In genomic region chr9:113221800-113222481, GRCh38 we compare ENCODE assay signal across 8 cellular contexts. TPM values are rescaled to one million over a fixed set of nuclear protein-coding genes. Genes with fewer than 3 reads are reported as not detected.
A peak's percentile ranks its signal among the peaks of the same experiment; 100 is the strongest.
DNase-seq lines count a peak whose midpoint lies in the region; ATAC-seq and TF ChIP-seq lines count a peak whose summit lies in the region.

No MANE protein-coding gene starts in this region.

- peak overlapping the region; percentile 93 to 97 (median 95) for H3K4me3 Mint-ChIP-seq in CD4-positive, CD25-positive, alpha-beta regulatory T cell

- peak overlapping the region; percentile 86 for H3K4me3 ChIP-seq in CD4-positive, CD25-positive, alpha-beta regulatory T cell (ENCODE audit: low read depth, low read length)
- H3K4me3 ChIP-seq in MG63 (peak overlapping the region; percentile 81), astrocyte of the spinal cord (ENCODE audit: low read depth, low read length) (peak overlapping the region; percentile 97)

- TF ChIP-seq CTCF in astrocyte of the spinal cord (IDR thresholded peaks at IDR 0.05; ENCODE audit: low read depth, low read length): no peak

- peak in 1 of 3 donors; percentile 20 for DNase-seq in CD4-positive, CD25-positive, alpha-beta regulatory T cell
- DNase-seq in MG63: no peak
- no peak for DNase-seq in astrocyte of the spinal cord (ENCODE audit: low read depth, low spot score)
- peak; percentile 33 for DNase-seq in kidney tubule cell (ENCODE audit: low spot score)
- DNase-seq in substantia nigra (lab: John Stamatoyannopoulos, UW): peak in 1 of 49 donors; percentile 42
- DNase-seq in EL: no peak
- no peak for DNase-seq in G401 (ENCODE audit: low spot score)

- peaks cover 0 to 2% (median 0%) of the 10 kb centered on the region in 7 donors for H3K9me3 Mint-ChIP-seq in CD4-positive, CD25-positive, alpha-beta regulatory T cell

- ATAC-seq in CD4-positive, CD25-positive, alpha-beta regulatory T cell (ENCODE audit: low read depth in 2 of 2): no peak
- ATAC-seq in HG03520 (IDR thresholded peaks at IDR 0.05; ENCODE audit: unreplicated experiment): no peak

- no peaks in the 10 kb centered on the region for H3K36me3 ChIP-seq in CD4-positive, CD25-positive, alpha-beta regulatory T cell (ENCODE audit: control insufficient read depth, insufficient read depth, low read length)
- H3K36me3 ChIP-seq in MG63: peaks cover 26% of the 10 kb centered on the region

- peaks cover 12 to 56% (median 35%) of the 10 kb centered on the region in 4 donors for H3K4me1 Mint-ChIP-seq in CD4-positive, CD25-positive, alpha-beta regulatory T cell

- H3K27ac ChIP-seq in CD4-positive, CD25-positive, alpha-beta regulatory T cell (ENCODE audit: insufficient read depth, low read length, poor library complexity, severe bottlenecking): peak overlapping the region; percentile 87
- peak overlapping the region; percentile 54 for H3K27ac ChIP-seq in substantia nigra (ENCODE audit: low read depth, low read length, poor library complexity, severe bottlenecking)

- peaks cover 35% of the 10 kb centered on the region for H3K4me1 ChIP-seq in CD4-positive, CD25-positive, alpha-beta regulatory T cell (ENCODE audit: control insufficient read depth, insufficient read depth, low read length, poor library complexity, severe bottlenecking)

- H3K27me3 Mint-ChIP-seq in CD4-positive, CD25-positive, alpha-beta regulatory T cell: no peaks in the 10 kb centered on the region

- H3K27me3 ChIP-seq in CD4-positive, CD25-positive, alpha-beta regulatory T cell (ENCODE audit: control insufficient read depth, insufficient read depth, low read length): no peaks in the 10 kb centered on the region
- H3K27me3 ChIP-seq in MG63: no peaks in the 10 kb centered on the region

- no peaks in the 10 kb centered on the region for H3K36me3 Mint-ChIP-seq in CD4-positive, CD25-positive, alpha-beta regulatory T cell

- peak overlapping the region; percentile 86 to 97 (median 94) for H3K27ac Mint-ChIP-seq in CD4-positive, CD25-positive, alpha-beta regulatory T cell

- no peaks in the 10 kb centered on the region for H3K9me3 ChIP-seq in CD4-positive, CD25-positive, alpha-beta regulatory T cell (ENCODE audit: control insufficient read depth in 2 of 2, low read length in 2 of 2)
- no peaks in the 10 kb centered on the region for H3K9me3 ChIP-seq in MG63

- in situ Hi-C loops in astrocyte of the spinal cord (cut with HindIII; ENCODE audit: low sequenced_read_pairs) (no loop called here), G401 (cut with HindIII; ENCODE audit: low sequenced_read_pairs) (no loop called here)

RNA-seq across cellular contexts. Expression of gene SLC31A1, which starts 0.6 kb away (rescaled TPM):
- 6.1 TPM for total RNA-seq in CD4-positive, CD25-positive, alpha-beta regulatory T cell
- 1 to 10 TPM; 3.1 to 6.1 (median 4.2) TPM for polyA plus RNA-seq in CD4-positive, CD25-positive, alpha-beta regulatory T cell
- 13.9 and 14.7 TPM in 2 replicates for total RNA-seq in MG63 (2014; rRNA removed; shearing (Covaris generic); ENCODE audit: low replicate concordance)
- total RNA-seq in G401 (2014; rRNA removed; shearing (Covaris generic)): 18.0 and 24.5 TPM in 2 replicates

RNA-seq across cellular contexts. Expression of gene FKBP15, which starts 0.9 kb away (rescaled TPM):
- total RNA-seq in CD4-positive, CD25-positive, alpha-beta regulatory T cell: 24.9 TPM
- polyA plus RNA-seq in CD4-positive, CD25-positive, alpha-beta regulatory T cell: 1 to 10 TPM; 7.1 to 9.8 (median 8.9) TPM
- 7.9 and 14.2 TPM in 2 replicates for total RNA-seq in MG63 (2014; rRNA removed; shearing (Covaris generic); ENCODE audit: low replicate concordance)
- 6.6 and 7.7 TPM in 2 replicates for total RNA-seq in G401 (2014; rRNA removed; shearing (Covaris generic))

RNA-seq across cellular contexts. Expression of gene CDC26, which starts 53.4 kb away (rescaled TPM):
- total RNA-seq in CD4-positive, CD25-positive, alpha-beta regulatory T cell: 26.3 TPM
- 100 to 1,000 TPM; 161 to 182 (median 173) TPM for polyA plus RNA-seq in CD4-positive, CD25-positive, alpha-beta regulatory T cell
- 38.9 and 67.6 TPM in 2 replicates for total RNA-seq in MG63 (2014; rRNA removed; shearing (Covaris generic); ENCODE audit: low replicate concordance)
- total RNA-seq in G401 (2014; rRNA removed; shearing (Covaris generic)): 46.5 and 53.3 TPM in 2 replicates

RNA-seq across cellular contexts. Expression of gene PRPF4, which starts 53.5 kb away (rescaled TPM):
- 22.9 TPM for total RNA-seq in CD4-positive, CD25-positive, alpha-beta regulatory T cell
- polyA plus RNA-seq in CD4-positive, CD25-positive, alpha-beta regulatory T cell: 10 to 100 TPM; 18.4 to 25.7 (median 22.5) TPM
- 42.0 and 58.9 TPM in 2 replicates for total RNA-seq in MG63 (2014; rRNA removed; shearing (Covaris generic); ENCODE audit: low replicate concordance)
- 51.8 and 52.9 TPM in 2 replicates for total RNA-seq in G401 (2014; rRNA removed; shearing (Covaris generic))
